Comparison of ENCODE assay signal across 17 cellular contexts in the genomic region with DNA sequence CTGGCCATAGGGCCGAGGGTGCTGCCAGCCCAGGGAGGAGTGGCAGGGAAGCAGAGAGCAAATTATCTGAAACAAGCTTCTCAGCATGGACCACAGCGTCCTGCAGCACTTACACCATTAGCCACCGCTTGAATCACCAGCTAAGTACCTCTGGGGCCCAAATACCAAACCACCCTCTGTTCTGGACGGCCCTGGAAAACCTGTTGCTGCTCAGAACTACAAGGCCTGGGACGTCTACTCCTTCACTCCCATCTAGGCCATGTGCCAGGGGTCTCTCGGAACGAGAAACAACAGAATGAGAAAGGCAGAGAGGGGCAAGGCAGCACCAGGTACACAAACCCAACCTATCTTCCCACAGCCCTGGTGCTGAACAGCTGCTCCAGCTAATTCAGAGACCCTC. TPM values are rescaled to one million over a fixed set of nuclear protein-coding genes. Genes with fewer than 3 reads are reported as not detected.
DNase-seq lines count a peak whose midpoint lies in the region; ATAC-seq, FAIRE-seq and TF ChIP-seq lines count a peak whose summit lies in the region.
"Had no signal": no experiment of that assay in that cellular context is flagged by ENCODE, and none has a peak within 500 bp of the region (broad histone marks: within the 10 kb centered on the region; RNA-seq: fewer than 3 reads in every experiment).

No MANE protein-coding gene starts in this region.

- H3K27ac ChIP-seq in CD4-positive, CD25-positive, alpha-beta regulatory T cell (ENCODE audit: insufficient read depth, low read length, poor library complexity, severe bottlenecking) = no peak overlapping the region
- H3K27ac ChIP-seq in brain microvascular endothelial cell = no peak overlapping the region
- H3K27ac ChIP-seq: BLaER1 had no signal

- TF ChIP-seq CTCF in bronchial epithelial cell (IDR thresholded peaks at IDR 0.05; ENCODE audit: insufficient read depth, low read length, severe bottlenecking) = no peak
- TF ChIP-seq CTCF in progenitor cell of endocrine pancreas (IDR thresholded peaks at IDR 0.05; ENCODE audit: unreplicated experiment) = no peak
- no peak for TF ChIP-seq CTCF in brain microvascular endothelial cell (IDR thresholded peaks at IDR 0.05; ENCODE audit: low read depth, low read length, missing control alignments)

- no peak overlapping the region for H3K4me3 ChIP-seq in CD4-positive, CD25-positive, alpha-beta regulatory T cell (ENCODE audit: low read depth, low read length)
- H3K4me3 ChIP-seq in bronchial epithelial cell (ENCODE audit: low read depth, low read length) (no peak overlapping the region), brain microvascular endothelial cell (ENCODE audit: low read depth, low read length) (no peak overlapping the region)
- H3K4me3 ChIP-seq: BLaER1, GM23338 had no signal

- H3K27me3 Mint-ChIP-seq in activated T-cell treated with anti-CD3 and anti-CD28 coated beads, Interleukin-2, amount 50 U/mL, for 24 hours = no peaks in the 10 kb centered on the region
- H3K27me3 Mint-ChIP-seq in CD4-positive, CD25-positive, alpha-beta regulatory T cell = no peaks in the 10 kb centered on the region
- no peaks in the 10 kb centered on the region for H3K27me3 Mint-ChIP-seq in progenitor cell of endocrine pancreas
- H3K27me3 Mint-ChIP-seq: CD4-positive, alpha-beta T cell had no signal

- no peaks in the 10 kb centered on the region for H3K9me3 ChIP-seq in CD4-positive, CD25-positive, alpha-beta regulatory T cell (ENCODE audit: control insufficient read depth in 2 of 2, low read length in 2 of 2)
- H3K9me3 ChIP-seq: BLaER1 had no signal

- no peaks in the 10 kb centered on the region for H3K9me3 Mint-ChIP-seq in activated T-cell treated with anti-CD3 and anti-CD28 coated beads, Interleukin-2, amount 50 U/mL, for 24 hours
- H3K9me3 Mint-ChIP-seq in CD4-positive, CD25-positive, alpha-beta regulatory T cell = peaks cover 0 to 3% (median 0%) of the 10 kb centered on the region in 7 donors
- H3K9me3 Mint-ChIP-seq in progenitor cell of endocrine pancreas (ENCODE audit: low read depth) = no peaks in the 10 kb centered on the region
- H3K9me3 Mint-ChIP-seq: CD4-positive, alpha-beta T cell; GM23338; H9 had no signal

- peaks cover 29% of the 10 kb centered on the region for H3K36me3 ChIP-seq in CD4-positive, CD25-positive, alpha-beta regulatory T cell (ENCODE audit: control insufficient read depth, insufficient read depth, low read length)
- H3K36me3 ChIP-seq in bronchial epithelial cell (ENCODE audit: control insufficient read depth, insufficient read depth, low read length) = peaks cover 2% of the 10 kb centered on the region
- no peaks in the 10 kb centered on the region for H3K36me3 ChIP-seq in brain microvascular endothelial cell (replicated peaks)

- peaks cover 10% of the 10 kb centered on the region for H3K4me1 Mint-ChIP-seq in activated T-cell treated with anti-CD3 and anti-CD28 coated beads, Interleukin-2, amount 50 U/mL, for 24 hours (ENCODE audit: low read depth)
- peaks cover 0 to 23% (median 10%) of the 10 kb centered on the region in 4 donors for H3K4me1 Mint-ChIP-seq in CD4-positive, CD25-positive, alpha-beta regulatory T cell
- no peaks in the 10 kb centered on the region for H3K4me1 Mint-ChIP-seq in progenitor cell of endocrine pancreas (ENCODE audit: low read depth)
- H3K4me1 Mint-ChIP-seq: GM23338, H9 had no signal

- DNase-seq in activated T-cell treated with anti-CD3 and anti-CD28 coated beads, Interleukin-2, amount 50 U/mL, for 24 hours = no peak
- DNase-seq in activated T-cell treated with anti-CD3 and anti-CD28 coated beads, Interleukin-2, amount 50 U/mL, for 1 hour = no peak
- no peak for DNase-seq in CD4-positive, CD25-positive, alpha-beta regulatory T cell
- DNase-seq in bronchial epithelial cell (ENCODE audit: low read depth) = no peak
- DNase-seq in progenitor cell of endocrine pancreas (ENCODE audit: low spot score, unreplicated experiment) = no peak
- DNase-seq in RKO (ENCODE audit: low spot score) = no peak
- DNase-seq in brain microvascular endothelial cell = no peak
- no peak for DNase-seq in stimulated activated CD4-positive, alpha-beta T cell treated with anti-CD3 and anti-CD28 coated beads, Interleukin-4, amount 100 ng/mL, for 24 hours
- DNase-seq: 8988T; AML-193; Calu3; CD4-positive, alpha-beta T cell; DMS 273 treated with DMSO at 0.1 percent for 48 hours; H9 had no signal

- H3K4me1 ChIP-seq in CD4-positive, CD25-positive, alpha-beta regulatory T cell (ENCODE audit: control insufficient read depth, insufficient read depth, low read length, poor library complexity, severe bottlenecking) = no peaks in the 10 kb centered on the region

- peak; percentile 76 for FAIRE-seq in bronchial epithelial cell (lab: Jason Lieb, UNC)

- peak overlapping the region; percentile 22 for H3K27ac Mint-ChIP-seq in activated T-cell treated with anti-CD3 and anti-CD28 coated beads, Interleukin-2, amount 50 U/mL, for 24 hours
- H3K27ac Mint-ChIP-seq in CD4-positive, CD25-positive, alpha-beta regulatory T cell = peak overlapping the region in 2 of 3 donors; percentile 46 to 49
- peak overlapping the region; percentile 67 for H3K27ac Mint-ChIP-seq in progenitor cell of endocrine pancreas
- H3K27ac Mint-ChIP-seq: GM23338 had no signal

- no peaks in the 10 kb centered on the region for H3K27me3 ChIP-seq in CD4-positive, CD25-positive, alpha-beta regulatory T cell (ENCODE audit: control insufficient read depth, insufficient read depth, low read length)
- no peaks in the 10 kb centered on the region for H3K27me3 ChIP-seq in bronchial epithelial cell (ENCODE audit: control insufficient read depth, insufficient read depth, low read length)
- H3K27me3 ChIP-seq in brain microvascular endothelial cell (replicated peaks) = no peaks in the 10 kb centered on the region
- H3K27me3 ChIP-seq: BLaER1 had no signal

- no peak for ATAC-seq in CD4-positive, CD25-positive, alpha-beta regulatory T cell (ENCODE audit: low read depth in 2 of 2)
- ATAC-seq: GM23338 had no signal

- no peak overlapping the region for H3K4me3 Mint-ChIP-seq in activated T-cell treated with anti-CD3 and anti-CD28 coated beads, Interleukin-2, amount 50 U/mL, for 24 hours
- H3K4me3 Mint-ChIP-seq in CD4-positive, CD25-positive, alpha-beta regulatory T cell = no peak overlapping the region
- H3K4me3 Mint-ChIP-seq in progenitor cell of endocrine pancreas (ENCODE audit: low read depth) = no peak overlapping the region
- H3K4me3 Mint-ChIP-seq: CD4-positive, alpha-beta T cell; GM23338; H9 had no signal

- in situ Hi-C loops in brain microvascular endothelial cell (cut with HindIII; ENCODE audit: low pct_ligation_motif_present, low sequenced_read_pairs) = no loop called here

- peaks cover 34% of the 10 kb centered on the region for H3K36me3 Mint-ChIP-seq in activated T-cell treated with anti-CD3 and anti-CD28 coated beads, Interleukin-2, amount 50 U/mL, for 24 hours (ENCODE audit: low read depth)
- peaks cover 18% of the 10 kb centered on the region for H3K36me3 Mint-ChIP-seq in CD4-positive, CD25-positive, alpha-beta regulatory T cell
- H3K36me3 Mint-ChIP-seq in progenitor cell of endocrine pancreas (ENCODE audit: insufficient read depth) = peaks cover 3% of the 10 kb centered on the region

RNA-seq across cellular contexts. Expression of a gene that starts 39.9 kb away (rescaled TPM):
- 11.2 TPM for total RNA-seq in CD4-positive, CD25-positive, alpha-beta regulatory T cell
- 10 to 100 TPM in 3 of 4 donors, 1 to 10 TPM in 1; 9.0 to 12.1 (median 11.6) TPM for polyA plus RNA-seq in CD4-positive, CD25-positive, alpha-beta regulatory T cell
- total RNA-seq in bronchial epithelial cell (17.9 and 23.6 TPM in 2 replicates), progenitor cell of endocrine pancreas (38.8 and 40.7 TPM in 2 replicates)

RNA-seq across cellular contexts. Expression of a gene that starts 47.4 kb away (rescaled TPM):
- 29.4 TPM for total RNA-seq in CD4-positive, CD25-positive, alpha-beta regulatory T cell
- polyA plus RNA-seq in CD4-positive, CD25-positive, alpha-beta regulatory T cell = 10 to 100 TPM in 1 of 4 donors, 1 to 10 TPM in 3; 7.3 to 10.0 (median 8.0) TPM
- 2.6 and 3.3 TPM in 2 replicates for total RNA-seq in bronchial epithelial cell
- total RNA-seq in progenitor cell of endocrine pancreas = 33.5 and 34.1 TPM in 2 replicates

RNA-seq across cellular contexts. Expression of a gene that starts 47.7 kb away (rescaled TPM):
- 0.39 TPM for total RNA-seq in CD4-positive, CD25-positive, alpha-beta regulatory T cell
- not detected for polyA plus RNA-seq in CD4-positive, CD25-positive, alpha-beta regulatory T cell
- total RNA-seq in bronchial epithelial cell = under 0.01 and 0.13 TPM in 2 replicates
- 12.3 and 14.5 TPM in 2 replicates for total RNA-seq in progenitor cell of endocrine pancreas
- total RNA-seq: HT-29 had no signal
